In the genomic region with DNA sequence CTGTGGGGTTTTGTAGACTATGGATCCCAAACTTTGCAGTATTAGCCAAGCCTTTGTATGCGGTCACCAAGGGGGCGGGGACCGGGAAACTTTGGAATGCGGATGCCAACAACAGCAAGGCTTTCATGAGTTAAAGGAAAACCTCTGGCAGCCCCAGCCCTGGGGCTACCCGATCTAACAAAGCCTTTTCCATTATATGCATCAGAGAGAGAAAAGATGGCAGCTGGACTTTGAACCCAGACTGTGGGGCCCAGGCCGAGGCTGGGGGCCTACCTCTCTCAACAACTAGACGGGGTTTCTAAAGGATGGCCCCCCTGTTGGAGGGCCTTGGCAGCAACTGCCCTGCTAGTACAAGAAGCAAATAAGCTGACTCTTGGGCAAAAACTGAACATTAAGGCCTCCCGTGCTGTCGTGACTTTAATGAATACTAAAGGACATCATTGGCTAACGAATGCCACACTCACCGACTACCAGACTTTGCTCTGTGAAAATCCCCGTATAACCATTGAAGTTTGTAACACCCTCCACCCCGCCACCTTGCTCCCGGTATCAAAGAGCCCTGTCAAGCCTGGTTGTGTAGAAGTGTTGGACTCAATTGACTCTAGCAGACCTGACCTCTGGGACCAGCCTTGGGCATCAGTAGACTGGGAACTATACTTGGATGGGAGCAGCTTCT, we compare ENCODE assay signal across 11 cellular contexts. TPM values are rescaled to one million over a fixed set of nuclear protein-coding genes. Genes with fewer than 3 reads are reported as not detected.
A peak's percentile ranks its signal among the peaks of the same experiment; 100 is the strongest.
DNase-seq lines count a peak whose midpoint lies in the region; ATAC-seq, FAIRE-seq and TF ChIP-seq lines count a peak whose summit lies in the region.
"Not testable (repeated sequence)": the region's sequence is repeated elsewhere in the genome, so short reads cannot be mapped to it uniquely, and the experiment has no call there.
"Had no signal": no experiment of that assay in that cellular context is flagged by ENCODE, and none has a peak within 500 bp of the region (broad histone marks: within the 10 kb centered on the region; RNA-seq: fewer than 3 reads in every experiment).

No MANE protein-coding gene starts in this region.

- H3K9me2 ChIP-seq in GM23338 (ENCODE audit: insufficient read depth); hepatocyte (replicated peaks; ENCODE audit: insufficient read depth): not testable (repeated sequence)

- H4K8ac ChIP-seq in mesenchymal stem cell (ENCODE audit: low read length): not testable (repeated sequence)

- 77% methylated on average over 14 of the region's 14 CpGs for WGBS in hepatocyte (ENCODE audit: low lambda C conversion rate, missing lambda C conversion rate)
- WGBS in mesenchymal stem cell: 86% methylated on average over 13 of the region's 14 CpGs

- H3K14ac ChIP-seq in mesenchymal stem cell (ENCODE audit: low read length in 2 of 2): not testable (repeated sequence)

- H3K4me3 ChIP-seq in GM23338; bronchial epithelial cell (ENCODE audit: low read depth, low read length); hepatocyte; mesenchymal stem cell (ENCODE audit: insufficient read depth in 1 of 2, low read depth in 1 of 2, low read length in 2 of 2); neural progenitor cell: not testable (repeated sequence)

- not testable (repeated sequence) for H3K4me2 ChIP-seq in GM23338; hepatocyte; mesenchymal stem cell (ENCODE audit: low read length, poor library complexity, severe bottlenecking); neural progenitor cell

- H3K23ac ChIP-seq in mesenchymal stem cell (ENCODE audit: low read length in 2 of 2): not testable (repeated sequence)

- H3K36me3 Mint-ChIP-seq in GM23338 (ENCODE audit: low read depth); neural progenitor cell; type B pancreatic cell: not testable (repeated sequence)

- not testable (repeated sequence) for H3K79me1 ChIP-seq in mesenchymal stem cell (replicated peaks; ENCODE audit: low read length, poor library complexity, severe bottlenecking)

- not testable (repeated sequence) for H3K36me3 ChIP-seq in GM23338 (ENCODE audit: insufficient read depth); bronchial epithelial cell (ENCODE audit: control insufficient read depth, insufficient read depth, low read length); hepatocyte (replicated peaks; ENCODE audit: insufficient read depth, low read depth); mesenchymal stem cell (ENCODE audit: control insufficient read depth in 1 of 2, insufficient read depth in 2 of 2, low read depth in 1 of 2, low read length in 2 of 2); neural progenitor cell

- not testable (repeated sequence) for FAIRE-seq in bronchial epithelial cell (lab: Jason Lieb, UNC)

- ATAC-seq in GM23338: not testable (repeated sequence)

- not testable (repeated sequence) for H4K91ac ChIP-seq in mesenchymal stem cell (ENCODE audit: low read length)

- H2BK12ac ChIP-seq in mesenchymal stem cell (ENCODE audit: low read length in 2 of 2): not testable (repeated sequence)

- peaks cover 15% of the 10 kb centered on the region; the same call in 2 of the 3 replicates for H3K4me1 Mint-ChIP-seq in GM23338
- not testable (repeated sequence) for H3K4me1 Mint-ChIP-seq in neural progenitor cell; type B pancreatic cell (ENCODE audit: unreplicated experiment)

- H3K27ac Mint-ChIP-seq in GM23338, neural progenitor cell: not testable (repeated sequence)
- H3K27ac Mint-ChIP-seq in type B pancreatic cell: peak overlapping the region; percentile 71

- not testable (repeated sequence) for H3K4me3 Mint-ChIP-seq in GM23338, neural progenitor cell, type B pancreatic cell

- not testable (repeated sequence) for TF ChIP-seq CTCF in GM23338 (conservative IDR thresholded peaks at IDR 0.05; ENCODE audit: low read depth in 2 of 2); bronchial epithelial cell (IDR thresholded peaks at IDR 0.05; ENCODE audit: insufficient read depth, low read length, severe bottlenecking); hepatocyte (IDR thresholded peaks at IDR 0.05; ENCODE audit: poor library complexity); neural progenitor cell (IDR thresholded peaks at IDR 0.05); type B pancreatic cell (conservative IDR thresholded peaks at IDR 0.05)

- not testable (repeated sequence) for H2BK5ac ChIP-seq in mesenchymal stem cell (ENCODE audit: low read depth, low read length, poor library complexity, severe bottlenecking)

- H2BK120ac ChIP-seq in mesenchymal stem cell (ENCODE audit: low read depth, low read length): not testable (repeated sequence)

- peak overlapping the region; percentile 59 for H2AK5ac ChIP-seq in mesenchymal stem cell (ENCODE audit: low read length, severe bottlenecking)

- not testable (repeated sequence) for H3F3A ChIP-seq in GM23338 (replicated peaks; ENCODE audit: low read depth); neural progenitor cell (ENCODE audit: low read depth)

- H3K27ac ChIP-seq in GM23338 (ENCODE audit: low read depth); mesenchymal stem cell (ENCODE audit: low read length, poor library complexity, severe bottlenecking); neural progenitor cell: not testable (repeated sequence)
- H3K27ac ChIP-seq in hepatocyte: peak overlapping the region; percentile 74

- not testable (repeated sequence) for H3K9ac ChIP-seq in mesenchymal stem cell (ENCODE audit: low read length); neural progenitor cell

- peak; percentile 46 for DNase-seq in GM23338 (ENCODE audit: low spot score)
- DNase-seq in SW480 (ENCODE audit: low spot score): peak; percentile 61
- DNase-seq in bronchial epithelial cell (ENCODE audit: low read depth): peak; percentile 5
- peak; percentile 42 for DNase-seq in hepatocyte (ENCODE audit: low spot score)
- DNase-seq in mesenchymal stem cell; type B pancreatic cell (ENCODE audit: extremely low spot score, unreplicated experiment): not testable (repeated sequence)
- peak; percentile 48 for DNase-seq in neural progenitor cell (ENCODE audit: low spot score)

- H3K18ac ChIP-seq in mesenchymal stem cell (ENCODE audit: low read depth in 1 of 2, low read length in 2 of 2): not testable (repeated sequence)

- not testable (repeated sequence) for H3K79me2 ChIP-seq in GM23338 (replicated peaks; ENCODE audit: insufficient read depth); hepatocyte; neural progenitor cell (ENCODE audit: low read depth)

- not testable (repeated sequence) for H2AFZ ChIP-seq in GM23338; hepatocyte; mesenchymal stem cell (ENCODE audit: low read depth, low read length); neural progenitor cell (replicated peaks)

- H3K9me3 Mint-ChIP-seq in GM23338, neural progenitor cell, type B pancreatic cell: not testable (repeated sequence)

- not testable (repeated sequence) for H2BK15ac ChIP-seq in mesenchymal stem cell (ENCODE audit: low read depth, poor library complexity, severe bottlenecking)

- not testable (repeated sequence) for H3K4ac ChIP-seq in mesenchymal stem cell (ENCODE audit: low read depth in 1 of 2, low read length in 2 of 2)

- not testable (repeated sequence) for H3K27me3 Mint-ChIP-seq in GM23338 (ENCODE audit: insufficient read depth, low read depth, poor library complexity); neural progenitor cell (ENCODE audit: insufficient read depth, low read depth); type B pancreatic cell

- H4K20me1 ChIP-seq in GM23338 (replicated peaks; ENCODE audit: insufficient read depth); hepatocyte (ENCODE audit: insufficient read depth, poor library complexity, severe bottlenecking); neural progenitor cell (ENCODE audit: low read depth): not testable (repeated sequence)

- not testable (repeated sequence) for H3K4me1 ChIP-seq in GM23338 (ENCODE audit: insufficient read depth); hepatocyte (ENCODE audit: insufficient read depth); mesenchymal stem cell (ENCODE audit: control insufficient read depth, insufficient read depth, low read depth, low read length); neural progenitor cell

- H3K27me3 ChIP-seq in GM23338 (ENCODE audit: insufficient read depth); bronchial epithelial cell (ENCODE audit: control insufficient read depth, insufficient read depth, low read length); hepatocyte; mesenchymal stem cell (ENCODE audit: control insufficient read depth in 1 of 2, insufficient read depth in 1 of 2, low read length in 2 of 2); neural progenitor cell: not testable (repeated sequence)

- not testable (repeated sequence) for H3K9me3 ChIP-seq in hepatocyte (ENCODE audit: low read depth); mesenchymal stem cell (ENCODE audit: control insufficient read depth, low read length); neural progenitor cell (ENCODE audit: low read depth)

RNA-seq across cellular contexts. Expression of a gene that starts 10.2 kb away (rescaled TPM):
- total RNA-seq in GM23338 (2014; rRNA removed; shearing (Covaris generic)): not detected in 2 replicates
- not detected in 2 replicates for polyA plus RNA-seq in GM23338 (2016; fragmentation: Nextera tagmentation; extraction: Ambion mirVana)
- not detected in 2 replicates for total RNA-seq in bronchial epithelial cell
- total RNA-seq in hepatocyte: not detected in 2 replicates
- polyA plus RNA-seq in hepatocyte: not detected in 2 replicates
- not detected for polyA plus RNA-seq in mesenchymal stem cell (2013, experiment 1 of 2)
- polyA plus RNA-seq in mesenchymal stem cell (2013, experiment 2 of 2): not detected
- total RNA-seq in neural progenitor cell (ENCODE audit: low replicate concordance): not detected in 2 replicates
- not detected in 2 replicates for total RNA-seq in type B pancreatic cell (ENCODE audit: low replicate concordance)
- total RNA-seq: CD4-positive, alpha-beta memory T cell; H4 had no signal
- polyA plus RNA-seq: A549; AG04450; CD4-positive, alpha-beta memory T cell had no signal

RNA-seq across cellular contexts. Expression of a gene that starts 39.9 kb away (rescaled TPM):
- total RNA-seq in GM23338 (2014; rRNA removed; shearing (Covaris generic)): 13.0 and 19.5 TPM in 2 replicates
- 9.0 and 11.0 TPM in 2 replicates for polyA plus RNA-seq in GM23338 (2016; fragmentation: Nextera tagmentation; extraction: Ambion mirVana)
- 5.9 and 6.1 TPM in 2 replicates for total RNA-seq in bronchial epithelial cell
- 5.9 and 9.7 TPM in 2 replicates for total RNA-seq in hepatocyte
- 1.6 and 7.1 TPM in 2 replicates for polyA plus RNA-seq in hepatocyte
- 0.97 TPM for polyA plus RNA-seq in mesenchymal stem cell (2013, experiment 1 of 2)
- polyA plus RNA-seq in mesenchymal stem cell (2013, experiment 2 of 2): 1.1 TPM
- 6.6 and 14.8 TPM in 2 replicates for total RNA-seq in neural progenitor cell (ENCODE audit: low replicate concordance)
- 9.7 and 15.6 TPM in 2 replicates for total RNA-seq in type B pancreatic cell (ENCODE audit: low replicate concordance)

RNA-seq across cellular contexts. Expression of a gene that starts 40.4 kb away (rescaled TPM):
- total RNA-seq in GM23338 (2014; rRNA removed; shearing (Covaris generic)): 37.7 and 57.1 TPM in 2 replicates
- 7.8 and 8.7 TPM in 2 replicates for polyA plus RNA-seq in GM23338 (2016; fragmentation: Nextera tagmentation; extraction: Ambion mirVana)
- 28.5 and 32.6 TPM in 2 replicates for total RNA-seq in bronchial epithelial cell
- total RNA-seq in hepatocyte: 26.4 and 26.5 TPM in 2 replicates
- 29.4 and 38.1 TPM in 2 replicates for polyA plus RNA-seq in hepatocyte
- 22.5 TPM for polyA plus RNA-seq in mesenchymal stem cell (2013, experiment 1 of 2)
- 21.0 TPM for polyA plus RNA-seq in mesenchymal stem cell (2013, experiment 2 of 2)
- total RNA-seq in neural progenitor cell (ENCODE audit: low replicate concordance): 16.7 and 31.8 TPM in 2 replicates
- total RNA-seq in type B pancreatic cell (ENCODE audit: low replicate concordance): 44.3 and 49.7 TPM in 2 replicates

RNA-seq across cellular contexts. Expression of a gene that starts 55.5 kb away (rescaled TPM):
- not detected in 2 replicates for total RNA-seq in GM23338 (2014; rRNA removed; shearing (Covaris generic))
- not detected in 2 replicates for polyA plus RNA-seq in GM23338 (2016; fragmentation: Nextera tagmentation; extraction: Ambion mirVana)
- total RNA-seq in bronchial epithelial cell: not detected in 2 replicates
- not detected in 2 replicates for total RNA-seq in hepatocyte
- polyA plus RNA-seq in hepatocyte: not detected in 2 replicates
- not detected for polyA plus RNA-seq in mesenchymal stem cell (2013, experiment 1 of 2)
- not detected for polyA plus RNA-seq in mesenchymal stem cell (2013, experiment 2 of 2)
- total RNA-seq in neural progenitor cell (ENCODE audit: low replicate concordance): not detected in 2 replicates
- total RNA-seq in type B pancreatic cell (ENCODE audit: low replicate concordance): not detected in 2 replicates
- total RNA-seq: CD4-positive, alpha-beta memory T cell; H4 had no signal
- polyA plus RNA-seq: A549; AG04450; CD4-positive, alpha-beta memory T cell had no signal
